8 cellular contexts compared by ENCODE assay signal in genomic region chr1:150567717-150568561, GRCh38. TPM values are rescaled to one million over a fixed set of nuclear protein-coding genes. Genes with fewer than 3 reads are reported as not detected.
DNase-seq lines count a peak whose midpoint lies in the region; ATAC-seq, FAIRE-seq and TF ChIP-seq lines count a peak whose summit lies in the region.

No MANE protein-coding gene starts in this region.

- H3K27ac Mint-ChIP-seq in activated T-helper 1 cell treated with anti-CD3 and anti-CD28 coated beads, Interleukin-12 subunit alpha, Interleukin-12 subunit beta, Interleukin-2, Interleukin-4 antibody, amounts not matched to agents 30 ng/mL and 10 ng/mL and 1 ng/mL, durations not matched to agents 14 hours and 24 hours and 36 hours, result peak overlapping the region; percentile 98
- peak overlapping the region; percentile 98 to 100 for H3K27ac Mint-ChIP-seq in natural killer cell treated with Interleukin-12 subunit alpha and Interleukin-12 subunit beta and Interleukin-15 and Interleukin-18, amount 100 ng/mL, for 72 hours

- FAIRE-seq in urothelium cell line (lab: Jason Lieb, UNC), result no peak

- no peak for TF ChIP-seq CTCF in HFF-Myc (IDR thresholded peaks at IDR 0.05; ENCODE audit: low read depth, low read length, missing control alignments)
- TF ChIP-seq CTCF in fibroblast of the aortic adventitia (IDR thresholded peaks at IDR 0.05; ENCODE audit: insufficient read depth, low read length), result no peak

- H3K4me3 Mint-ChIP-seq in activated T-helper 1 cell treated with anti-CD3 and anti-CD28 coated beads, Interleukin-12 subunit alpha, Interleukin-12 subunit beta, Interleukin-2, Interleukin-4 antibody, amounts not matched to agents 30 ng/mL and 10 ng/mL and 1 ng/mL, durations not matched to agents 14 hours and 24 hours and 36 hours, result peak overlapping the region; percentile 90
- peak overlapping the region; percentile 89 for H3K4me3 Mint-ChIP-seq in natural killer cell treated with Interleukin-12 subunit alpha and Interleukin-12 subunit beta and Interleukin-15 and Interleukin-18, amount 100 ng/mL, for 72 hours

- H3K27me3 Mint-ChIP-seq in activated T-helper 1 cell treated with anti-CD3 and anti-CD28 coated beads, Interleukin-12 subunit alpha, Interleukin-12 subunit beta, Interleukin-2, Interleukin-4 antibody, amounts not matched to agents 30 ng/mL and 10 ng/mL and 1 ng/mL, durations not matched to agents 14 hours and 24 hours and 36 hours (ENCODE audit: insufficient read depth), result no peaks in the 10 kb centered on the region
- H3K27me3 Mint-ChIP-seq in natural killer cell treated with Interleukin-12 subunit alpha and Interleukin-12 subunit beta and Interleukin-15 and Interleukin-18, amount 100 ng/mL, for 72 hours, result no peaks in the 10 kb centered on the region

- no peaks in the 10 kb centered on the region for H3K9me3 Mint-ChIP-seq in activated T-helper 1 cell treated with anti-CD3 and anti-CD28 coated beads, Interleukin-12 subunit alpha, Interleukin-12 subunit beta, Interleukin-2, Interleukin-4 antibody, amounts not matched to agents 30 ng/mL and 10 ng/mL and 1 ng/mL, durations not matched to agents 14 hours and 24 hours and 36 hours
- no peaks in the 10 kb centered on the region for H3K9me3 Mint-ChIP-seq in natural killer cell treated with Interleukin-12 subunit alpha and Interleukin-12 subunit beta and Interleukin-15 and Interleukin-18, amount 100 ng/mL, for 72 hours

- intact Hi-C loops in activated T-helper 1 cell treated with anti-CD3 and anti-CD28 coated beads, Interleukin-12 subunit alpha, Interleukin-12 subunit beta, Interleukin-2, Interleukin-4 antibody, amounts not matched to agents 30 ng/mL and 10 ng/mL and 1 ng/mL, durations not matched to agents 14 hours and 24 hours and 36 hours (cut with micrococcal nuclease), result loop anchor here (1.0 to 10.0 kb wide), 4 partner anchors 11 to 277 kb away; partner anchors contain the start of genes CTSS and MCL1

- DNase-seq in ELR (ENCODE audit: low read depth) (peak; percentile 97), HFF-Myc (ENCODE audit: extremely low read depth, low read depth) (peak; percentile 87), NCI-H2196 treated with DMSO at 0.1 percent for 48 hours (lab: John Stamatoyannopoulos, UW; ENCODE audit: unreplicated experiment) (peak; percentile 76), fibroblast of the aortic adventitia (ENCODE audit: low read depth) (peak; percentile 97), urothelium cell line (ENCODE audit: low spot score) (peak; percentile 82)
- peak; percentile 56 for DNase-seq in activated T-helper 1 cell treated with anti-CD3 and anti-CD28 coated beads, Interleukin-12 subunit alpha, Interleukin-12 subunit beta, Interleukin-2, Interleukin-4 antibody, amounts not matched to agents 30 ng/mL and 10 ng/mL and 1 ng/mL, durations not matched to agents 14 hours and 24 hours and 36 hours (ENCODE audit: low spot score)
- DNase-seq in natural killer cell treated with Interleukin-12 subunit alpha and Interleukin-12 subunit beta and Interleukin-15 and Interleukin-18, amount 100 ng/mL, for 72 hours (ENCODE audit: low spot score), result peak; percentile 70

- no peak overlapping the region for H3K4me3 ChIP-seq in HFF-Myc (replicated peaks; ENCODE audit: low read depth, low read length)
- H3K4me3 ChIP-seq in fibroblast of the aortic adventitia (ENCODE audit: low read depth, low read length), result peak overlapping the region; percentile 47

- H3K36me3 Mint-ChIP-seq in activated T-helper 1 cell treated with anti-CD3 and anti-CD28 coated beads, Interleukin-12 subunit alpha, Interleukin-12 subunit beta, Interleukin-2, Interleukin-4 antibody, amounts not matched to agents 30 ng/mL and 10 ng/mL and 1 ng/mL, durations not matched to agents 14 hours and 24 hours and 36 hours (ENCODE audit: low read depth), result peaks cover 29% of the 10 kb centered on the region
- H3K36me3 Mint-ChIP-seq in natural killer cell treated with Interleukin-12 subunit alpha and Interleukin-12 subunit beta and Interleukin-15 and Interleukin-18, amount 100 ng/mL, for 72 hours, result peaks cover 7% of the 10 kb centered on the region

- ATAC-seq in natural killer cell treated with Interleukin-12 subunit alpha and Interleukin-12 subunit beta and Interleukin-15 and Interleukin-18, amount 100 ng/mL, for 72 hours, result peak; percentile 50 to 62
- ATAC-seq in GM18870 (IDR thresholded peaks at IDR 0.05; ENCODE audit: unreplicated experiment), result no peak

- peaks cover 88% of the 10 kb centered on the region for H3K4me1 Mint-ChIP-seq in activated T-helper 1 cell treated with anti-CD3 and anti-CD28 coated beads, Interleukin-12 subunit alpha, Interleukin-12 subunit beta, Interleukin-2, Interleukin-4 antibody, amounts not matched to agents 30 ng/mL and 10 ng/mL and 1 ng/mL, durations not matched to agents 14 hours and 24 hours and 36 hours (ENCODE audit: low read depth)
- peaks cover 68 to 80% of the 10 kb centered on the region in 2 donors for H3K4me1 Mint-ChIP-seq in natural killer cell treated with Interleukin-12 subunit alpha and Interleukin-12 subunit beta and Interleukin-15 and Interleukin-18, amount 100 ng/mL, for 72 hours (ENCODE audit: low read depth in 2 of 2)

RNA-seq across cellular contexts. Expression of gene MCL1, which starts 11.5 kb away (rescaled TPM):
- total RNA-seq in activated T-helper 1 cell treated with anti-CD3 and anti-CD28 coated beads, Interleukin-12 subunit alpha, Interleukin-12 subunit beta, Interleukin-2, Interleukin-4 antibody, amounts not matched to agents 30 ng/mL and 10 ng/mL and 1 ng/mL, durations not matched to agents 14 hours and 24 hours and 36 hours, result 311 and 317 TPM in 2 replicates
- 130 and 212 TPM in 2 replicates for total RNA-seq in fibroblast of the aortic adventitia (ENCODE audit: low replicate concordance)
- 100 to 1,000 TPM; 199 to 333 TPM for total RNA-seq in natural killer cell treated with Interleukin-12 subunit alpha and Interleukin-12 subunit beta and Interleukin-15 and Interleukin-18, amount 100 ng/mL, for 72 hours

RNA-seq across cellular contexts. Expression of gene ADAMTSL4, which starts 18.7 kb away (rescaled TPM):
- 1.2 and 1.3 TPM in 2 replicates for total RNA-seq in activated T-helper 1 cell treated with anti-CD3 and anti-CD28 coated beads, Interleukin-12 subunit alpha, Interleukin-12 subunit beta, Interleukin-2, Interleukin-4 antibody, amounts not matched to agents 30 ng/mL and 10 ng/mL and 1 ng/mL, durations not matched to agents 14 hours and 24 hours and 36 hours
- 11.9 and 13.0 TPM in 2 replicates for total RNA-seq in fibroblast of the aortic adventitia (ENCODE audit: low replicate concordance)
- total RNA-seq in natural killer cell treated with Interleukin-12 subunit alpha and Interleukin-12 subunit beta and Interleukin-15 and Interleukin-18, amount 100 ng/mL, for 72 hours, result 1 to 10 TPM in 1 of 2 donors, under 1 TPM in 1; 0.48 to 1.0 TPM

RNA-seq across cellular contexts. Expression of gene FALEC, which starts 52.4 kb away (rescaled TPM):
- total RNA-seq in activated T-helper 1 cell treated with anti-CD3 and anti-CD28 coated beads, Interleukin-12 subunit alpha, Interleukin-12 subunit beta, Interleukin-2, Interleukin-4 antibody, amounts not matched to agents 30 ng/mL and 10 ng/mL and 1 ng/mL, durations not matched to agents 14 hours and 24 hours and 36 hours, result not detected in 2 replicates
- total RNA-seq in fibroblast of the aortic adventitia (ENCODE audit: low replicate concordance), result not detected in 2 replicates
- not detected for total RNA-seq in natural killer cell treated with Interleukin-12 subunit alpha and Interleukin-12 subunit beta and Interleukin-15 and Interleukin-18, amount 100 ng/mL, for 72 hours
